11 cellular contexts compared by ENCODE assay signal in genomic region chr14:50871914-50872732, GRCh38. TPM values are rescaled to one million over a fixed set of nuclear protein-coding genes. Genes with fewer than 3 reads are reported as not detected.
DNase-seq lines count a peak whose midpoint lies in the region; ATAC-seq, FAIRE-seq and TF ChIP-seq lines count a peak whose summit lies in the region.
"Had no signal": no experiment of that assay in that cellular context is flagged by ENCODE, and none has a peak within 500 bp of the region (broad histone marks: within the 10 kb centered on the region; RNA-seq: fewer than 3 reads in every experiment).

A gene with protein sequence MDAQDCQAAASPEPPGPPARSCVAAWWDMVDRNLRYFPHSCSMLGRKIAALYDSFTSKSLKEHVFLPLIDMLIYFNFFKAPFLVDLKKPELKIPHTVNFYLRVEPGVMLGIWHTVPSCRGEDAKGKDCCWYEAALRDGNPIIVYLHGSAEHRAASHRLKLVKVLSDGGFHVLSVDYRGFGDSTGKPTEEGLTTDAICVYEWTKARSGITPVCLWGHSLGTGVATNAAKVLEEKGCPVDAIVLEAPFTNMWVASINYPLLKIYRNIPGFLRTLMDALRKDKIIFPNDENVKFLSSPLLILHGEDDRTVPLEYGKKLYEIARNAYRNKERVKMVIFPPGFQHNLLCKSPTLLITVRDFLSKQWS (plus strand): TSS chr14:50872053. CDS start chr14:50872175, 122 bp downstream.

- FAIRE-seq in D721Med (lab: Jason Lieb, UNC) = no peak

- peaks cover 55% of the 10 kb centered on the region for H3K4me1 ChIP-seq in BLaER1
- no peaks in the 10 kb centered on the region for H3K4me1 ChIP-seq in RWPE2 (ENCODE audit: insufficient read depth, poor library complexity, severe bottlenecking)
- H3K4me1 ChIP-seq in vagina = no peaks in the 10 kb centered on the region

- H3K27me3 ChIP-seq in BLaER1 (peaks cover 44% of the 10 kb centered on the region), RWPE2 (ENCODE audit: insufficient read depth, poor library complexity, severe bottlenecking) (peaks cover 32% of the 10 kb centered on the region), vagina (no peaks in the 10 kb centered on the region), WERI-Rb-1 (ENCODE audit: insufficient read depth, low read depth, severe bottlenecking) (no peaks in the 10 kb centered on the region)

- ATAC-seq in RWPE2 (ENCODE audit: low read depth) (peak; percentile 45; the same call in 1 of the 3 replicates), left ventricle myocardium superior (peak; percentile 53)
- ATAC-seq: body of pancreas had no signal

- no peak within 1 kb of the TSS for H3K9ac ChIP-seq in BLaER1

- peak within 1 kb of the TSS; percentile 67 for H3K4me2 ChIP-seq in BLaER1

- no peak for TF ChIP-seq CTCF in RWPE2 (IDR thresholded peaks at IDR 0.05; ENCODE audit: poor library complexity, severe bottlenecking)
- no peak for TF ChIP-seq CTCF in osteocyte (IDR thresholded peaks at IDR 0.05)
- TF ChIP-seq CTCF in vagina (IDR thresholded peaks at IDR 0.05) = no peak
- TF ChIP-seq CTCF in D721Med (IDR thresholded peaks at IDR 0.05; ENCODE audit: insufficient read depth, missing control alignments) = no peak
- no peak for TF ChIP-seq CTCF in WERI-Rb-1 (IDR thresholded peaks at IDR 0.05; ENCODE audit: low read depth, low read length)

- H3K36me3 ChIP-seq in BLaER1 = no peaks in the 10 kb centered on the region
- H3K36me3 ChIP-seq in RWPE2 (ENCODE audit: low read depth) = no peaks in the 10 kb centered on the region
- no peaks in the 10 kb centered on the region for H3K36me3 ChIP-seq in vagina
- no peaks in the 10 kb centered on the region for H3K36me3 ChIP-seq in WERI-Rb-1

- peak within 1 kb of the TSS; percentile 12 for H3K4me3 Mint-ChIP-seq in osteocyte (ENCODE audit: unreplicated experiment)

- H3K4me3 ChIP-seq in BLaER1 = peak within 1 kb of the TSS; percentile 50
- no peak within 1 kb of the TSS for H3K4me3 ChIP-seq in RWPE2 (ENCODE audit: severe bottlenecking)
- peak within 1 kb of the TSS in 1 of 2 donors; percentile 42 for H3K4me3 ChIP-seq in vagina
- no peak within 1 kb of the TSS for H3K4me3 ChIP-seq in WERI-Rb-1 (ENCODE audit: low read depth, low read length)
- H3K4me3 ChIP-seq: body of pancreas had no signal

- peaks cover 20% of the 10 kb centered on the region for H3K4me1 Mint-ChIP-seq in osteocyte (ENCODE audit: unreplicated experiment)

- intact Hi-C loops in left ventricle myocardium superior (cut with micrococcal nuclease) (no loop called here), vagina (cut with DNase I) (no loop called here)

- no peak for TF ChIP-seq POLR2A in vagina (IDR thresholded peaks at IDR 0.05)

- no peak within 1 kb of the TSS for H3K27ac Mint-ChIP-seq in osteocyte (ENCODE audit: unreplicated experiment)
- H3K27ac Mint-ChIP-seq: immature natural killer cell had no signal

- H3K27ac ChIP-seq in BLaER1 = no peak within 1 kb of the TSS
- no peak within 1 kb of the TSS for H3K27ac ChIP-seq in RWPE2 (ENCODE audit: poor library complexity, severe bottlenecking)
- H3K27ac ChIP-seq in vagina = no peak within 1 kb of the TSS
- H3K27ac ChIP-seq in WERI-Rb-1 = no peak within 1 kb of the TSS
- H3K27ac ChIP-seq: body of pancreas had no signal

- DNase-seq in RWPE2 (ENCODE audit: low spot score) (no peak), left ventricle myocardium superior (peak; percentile 41), osteocyte (ENCODE audit: extremely low spot score, unreplicated experiment) (no peak), vagina (ENCODE audit: extremely low spot score in 2 of 2) (no peak), D721Med (ENCODE audit: insufficient read length, low spot score) (no peak), WERI-Rb-1 (no peak), cerebellar cortex (ENCODE audit: low spot score) (no peak)
- DNase-seq: body of pancreas; immature natural killer cell; stimulated activated CD4-positive, alpha-beta T cell treated with anti-CD3 and anti-CD28 coated beads, Interleukin-2, amount 100 ng/mL, for 24 hours had no signal

- peaks cover 6% of the 10 kb centered on the region; the same call in 1 of the 2 replicates for H4K20me1 ChIP-seq in BLaER1

- H3K9me3 ChIP-seq in BLaER1 (no peaks in the 10 kb centered on the region), RWPE2 (ENCODE audit: severe bottlenecking) (no peaks in the 10 kb centered on the region), vagina (no peaks in the 10 kb centered on the region), WERI-Rb-1 (ENCODE audit: severe bottlenecking) (no peaks in the 10 kb centered on the region)
- H3K9me3 ChIP-seq: body of pancreas had no signal

- no peaks in the 10 kb centered on the region for H3K9me3 Mint-ChIP-seq in osteocyte (ENCODE audit: unreplicated experiment)

- H3K36me3 Mint-ChIP-seq in osteocyte (ENCODE audit: unreplicated experiment) = peaks cover 3% of the 10 kb centered on the region
- H3K36me3 Mint-ChIP-seq: immature natural killer cell had no signal

- peaks cover 55% of the 10 kb centered on the region for H3K27me3 Mint-ChIP-seq in osteocyte (ENCODE audit: unreplicated experiment)

RNA-seq across cellular contexts. Expression of the gene that starts here (rescaled TPM):
- total RNA-seq in left ventricle myocardium superior (not detected), osteocyte (not detected in 2 replicates), vagina (not detected)
- total RNA-seq: body of pancreas had no signal

Comparison
In these comparisons a context has a peak if more than half of its experiments do, and no peak if none do; other contexts are left out.
1. Peak in DNase-seq and ATAC-seq in left ventricle myocardium superior; RNA of the gene not detected or under 1 TPM.